ENCODE assay signal across 17 cellular contexts in genomic region chr15:63226155-63226883, GRCh38. TPM values are rescaled to one million over a fixed set of nuclear protein-coding genes. Genes with fewer than 3 reads are reported as not detected.
DNase-seq lines count a peak whose midpoint lies in the region; ATAC-seq, FAIRE-seq and TF ChIP-seq lines count a peak whose summit lies in the region.
"Had no signal": no experiment of that assay in that cellular context is flagged by ENCODE, and none has a peak within 500 bp of the region (broad histone marks: within the 10 kb centered on the region; RNA-seq: fewer than 3 reads in every experiment).

No MANE protein-coding gene starts in this region.

- intact Hi-C loops in CD14-positive monocyte (cut with micrococcal nuclease) = no loop called here

- WGBS in endodermal cell (ENCODE audit: insufficient coverage in 1 of 2, insufficient read length in 1 of 2), 2 experiments = 91 to 100% methylated on average over 1 to 6 of the region's 6 CpGs

- TF ChIP-seq CTCF in CD14-positive monocyte (IDR thresholded peaks at IDR 0.05) = no peak
- no peak for TF ChIP-seq CTCF in endodermal cell (conservative IDR thresholded peaks at IDR 0.05)

- no peaks in the 10 kb centered on the region for H3K27me3 ChIP-seq in endodermal cell (ENCODE audit: control insufficient read depth, insufficient read depth, low read length, poor library complexity, severe bottlenecking)
- H3K27me3 ChIP-seq: BE2C, SJCRH30 had no signal

- H3K36me3 Mint-ChIP-seq in CD14-positive monocyte (peaks cover 32 to 52% of the 10 kb centered on the region in 2 donors), endodermal cell (ENCODE audit: low read depth) (no peaks in the 10 kb centered on the region)
- peaks cover 75% of the 10 kb centered on the region for H3K36me3 Mint-ChIP-seq in activated naive CD8-positive, alpha-beta T cell treated with anti-CD3 and anti-CD28 coated beads for 36 hours
- peaks cover 16% of the 10 kb centered on the region for H3K36me3 Mint-ChIP-seq in natural killer cell treated with Interleukin-12 subunit alpha and Interleukin-12 subunit beta and Interleukin-15 and Interleukin-18, amount 100 ng/mL, for 72 hours

- no peaks in the 10 kb centered on the region for H3K9me3 ChIP-seq in endodermal cell (ENCODE audit: control insufficient read depth, low read length)
- H3K9me3 ChIP-seq: BE2C, SJCRH30 had no signal

- ATAC-seq in natural killer cell treated with Interleukin-12 subunit alpha and Interleukin-12 subunit beta and Interleukin-15 and Interleukin-18, amount 100 ng/mL, for 72 hours = peak; percentile 40 to 48
- ATAC-seq: right cardiac atrium had no signal

- H3K4me3 Mint-ChIP-seq in CD14-positive monocyte (peak overlapping the region; percentile 71 to 83), endodermal cell (no peak overlapping the region)
- no peak overlapping the region for H3K4me3 Mint-ChIP-seq in activated naive CD8-positive, alpha-beta T cell treated with anti-CD3 and anti-CD28 coated beads for 36 hours
- H3K4me3 Mint-ChIP-seq in natural killer cell treated with Interleukin-12 subunit alpha and Interleukin-12 subunit beta and Interleukin-15 and Interleukin-18, amount 100 ng/mL, for 72 hours = peak overlapping the region; percentile 73
- H3K4me3 Mint-ChIP-seq: HFFc6 had no signal

- no peak overlapping the region for H3K27ac ChIP-seq in endodermal cell (ENCODE audit: low read depth, low read length)
- H3K27ac ChIP-seq: SJCRH30 had no signal

- H3K4me1 ChIP-seq in endodermal cell (ENCODE audit: control insufficient read depth, insufficient read depth, low read length) = no peaks in the 10 kb centered on the region
- H3K4me1 ChIP-seq: SJCRH30 had no signal

- no peak for TF ChIP-seq POLR2A in GM12891 (IDR thresholded peaks at IDR 0.05; ENCODE audit: low read depth, low read length)

- H3K4me1 Mint-ChIP-seq in CD14-positive monocyte = peaks cover 69% of the 10 kb centered on the region
- H3K4me1 Mint-ChIP-seq in activated naive CD8-positive, alpha-beta T cell treated with anti-CD3 and anti-CD28 coated beads for 36 hours = peaks cover 75% of the 10 kb centered on the region
- peaks cover 42 to 65% of the 10 kb centered on the region in 2 donors for H3K4me1 Mint-ChIP-seq in natural killer cell treated with Interleukin-12 subunit alpha and Interleukin-12 subunit beta and Interleukin-15 and Interleukin-18, amount 100 ng/mL, for 72 hours (ENCODE audit: low read depth in 2 of 2)
- H3K4me1 Mint-ChIP-seq in endodermal cell = peaks cover 15% of the 10 kb centered on the region

- no peak overlapping the region for H3K9ac ChIP-seq in endodermal cell (ENCODE audit: extremely low read depth, low read length, poor library complexity, severe bottlenecking)

- no peaks in the 10 kb centered on the region for H3K36me3 ChIP-seq in endodermal cell (ENCODE audit: control insufficient read depth, insufficient read depth, low read length)
- H3K36me3 ChIP-seq: BE2C, SJCRH30 had no signal

- peak overlapping the region; percentile 71 to 93 (median 87) for H3K27ac Mint-ChIP-seq in CD14-positive monocyte
- peak overlapping the region; percentile 6 for H3K27ac Mint-ChIP-seq in activated naive CD8-positive, alpha-beta T cell treated with anti-CD3 and anti-CD28 coated beads for 36 hours
- H3K27ac Mint-ChIP-seq in natural killer cell treated with Interleukin-12 subunit alpha and Interleukin-12 subunit beta and Interleukin-15 and Interleukin-18, amount 100 ng/mL, for 72 hours = peak overlapping the region; percentile 79 to 81
- no peak overlapping the region for H3K27ac Mint-ChIP-seq in endodermal cell

- no peaks in the 10 kb centered on the region for H3K27me3 Mint-ChIP-seq in CD14-positive monocyte (ENCODE audit: low read depth in 3 of 3)
- no peaks in the 10 kb centered on the region for H3K27me3 Mint-ChIP-seq in activated naive CD8-positive, alpha-beta T cell treated with anti-CD3 and anti-CD28 coated beads for 36 hours
- H3K27me3 Mint-ChIP-seq in natural killer cell treated with Interleukin-12 subunit alpha and Interleukin-12 subunit beta and Interleukin-15 and Interleukin-18, amount 100 ng/mL, for 72 hours = no peaks in the 10 kb centered on the region
- H3K27me3 Mint-ChIP-seq in endodermal cell (ENCODE audit: insufficient read depth) = no peaks in the 10 kb centered on the region

- H3K9me3 Mint-ChIP-seq in CD14-positive monocyte (no peaks in the 10 kb centered on the region), endodermal cell (no peaks in the 10 kb centered on the region)
- H3K9me3 Mint-ChIP-seq in activated naive CD8-positive, alpha-beta T cell treated with anti-CD3 and anti-CD28 coated beads for 36 hours = no peaks in the 10 kb centered on the region
- no peaks in the 10 kb centered on the region for H3K9me3 Mint-ChIP-seq in natural killer cell treated with Interleukin-12 subunit alpha and Interleukin-12 subunit beta and Interleukin-15 and Interleukin-18, amount 100 ng/mL, for 72 hours
- H3K9me3 Mint-ChIP-seq: HFFc6 had no signal

- DNase-seq in CD14-positive monocyte (ENCODE audit: low spot score) (no peak), GM12891 (ENCODE audit: insufficient read length, low spot score) (no peak), endodermal cell (no peak), NOMO-1 treated with dmso at 0.1 percent for 144 hours (lab: John Stamatoyannopoulos, UW; ENCODE audit: unreplicated experiment) (no peak), HK-2 (ENCODE audit: unreplicated experiment) (no peak)
- DNase-seq in activated naive CD8-positive, alpha-beta T cell treated with anti-CD3 and anti-CD28 coated beads for 36 hours = no peak
- DNase-seq in natural killer cell treated with Interleukin-12 subunit alpha and Interleukin-12 subunit beta and Interleukin-15 and Interleukin-18, amount 100 ng/mL, for 72 hours (ENCODE audit: low spot score) = no peak
- DNase-seq: BE2C; DND-41; effector CD8-positive, alpha-beta T cell; HFFc6; NCI-H187; NCI-H446; right cardiac atrium; SJCRH30; stimulated activated CD4-positive, alpha-beta T cell treated with anti-CD3 and anti-CD28 coated beads, Interleukin-1b, Interleukin-23, amount 100 ng/mL, for 48 hours had no signal

- peak; percentile 35 for FAIRE-seq in GM12891 (lab: Jason Lieb, UNC)
- FAIRE-seq: keratinocyte had no signal

- H3K4me3 ChIP-seq in endodermal cell (ENCODE audit: low read length) = no peak overlapping the region
- H3K4me3 ChIP-seq: SJCRH30 had no signal

TF ChIP-seq in GM12891, 5 proteins besides CTCF, POLR2A, EP300 and RAD21:
- TF ChIP-seq POLR2AphosphoS5 (IDR thresholded peaks at IDR 0.05; ENCODE audit: low read depth, low read length) = no peak
- TF ChIP-seq SPI1 (IDR thresholded peaks at IDR 0.05; ENCODE audit: low read depth, low read length) = no peak
- TF ChIP-seq PAX5 (IDR thresholded peaks at IDR 0.05; ENCODE audit: insufficient read depth, low read length, severe bottlenecking) = no peak
- TF ChIP-seq TAF1 (IDR thresholded peaks at IDR 0.05; ENCODE audit: low read depth, low read length) = no peak
- no peak for TF ChIP-seq POU2F2 (IDR thresholded peaks at IDR 0.05; ENCODE audit: low read depth, low read length)
TF ChIP-seq in GM12891: peak in this region for 0.

RNA-seq across cellular contexts. Expression of gene RAB8B, which starts 36.9 kb away (rescaled TPM):
- 10 to 100 TPM; 58.9 to 77.3 TPM for polyA plus RNA-seq in CD14-positive monocyte
- polyA plus RNA-seq in GM12891 (2012; ENCODE audit: low read depth, missing spikeins) = 55.6 TPM
- 100 to 1,000 TPM; 231 to 239 TPM for total RNA-seq in activated naive CD8-positive, alpha-beta T cell treated with anti-CD3 and anti-CD28 coated beads for 36 hours
- total RNA-seq in natural killer cell treated with Interleukin-12 subunit alpha and Interleukin-12 subunit beta and Interleukin-15 and Interleukin-18, amount 100 ng/mL, for 72 hours = 100 to 1,000 TPM in 1 of 2 donors, 10 to 100 TPM in 1; 49.1 to 113 TPM
- 10 to 100 TPM; 21.9 to 28.8 TPM for total RNA-seq in endodermal cell
- 27.5 TPM for polyA plus RNA-seq in endodermal cell (2013, experiment 1 of 2)
- polyA plus RNA-seq in endodermal cell (2013, experiment 2 of 2) = 27.5 TPM

RNA-seq across cellular contexts. Expression of gene APH1B, which starts 51.1 kb away (rescaled TPM):
- polyA plus RNA-seq in CD14-positive monocyte = 10 to 100 TPM; 54.8 to 57.1 TPM
- 5.9 TPM for polyA plus RNA-seq in GM12891 (2012; ENCODE audit: low read depth, missing spikeins)
- total RNA-seq in activated naive CD8-positive, alpha-beta T cell treated with anti-CD3 and anti-CD28 coated beads for 36 hours = 1 to 10 TPM; 9.3 to 9.4 TPM
- total RNA-seq in natural killer cell treated with Interleukin-12 subunit alpha and Interleukin-12 subunit beta and Interleukin-15 and Interleukin-18, amount 100 ng/mL, for 72 hours = 10 to 100 TPM in 1 of 2 donors, 1 to 10 TPM in 1; 8.7 to 14.7 TPM
- total RNA-seq in endodermal cell = 10 to 100 TPM; 19.5 to 22.7 TPM
- 12.3 TPM for polyA plus RNA-seq in endodermal cell (2013, experiment 1 of 2)
- 10.4 TPM for polyA plus RNA-seq in endodermal cell (2013, experiment 2 of 2)

Comparison
In these comparisons a context has a peak if more than half of its experiments do, and no peak if none do; other contexts are left out.
1. H3K4me3 Mint-ChIP-seq: peak in CD14-positive monocyte (2 of 2) and natural killer cell treated with Interleukin-12 subunit alpha and Interleukin-12 subunit beta and Interleukin-15 and Interleukin-18, amount 100 ng/mL, for 72 hours (single experiment); none in activated naive CD8-positive, alpha-beta T cell treated with anti-CD3 and anti-CD28 coated beads for 36 hours (single experiment) and endodermal cell (single experiment).